ENCODE assay signal across 20 cellular contexts in the genomic region with DNA sequence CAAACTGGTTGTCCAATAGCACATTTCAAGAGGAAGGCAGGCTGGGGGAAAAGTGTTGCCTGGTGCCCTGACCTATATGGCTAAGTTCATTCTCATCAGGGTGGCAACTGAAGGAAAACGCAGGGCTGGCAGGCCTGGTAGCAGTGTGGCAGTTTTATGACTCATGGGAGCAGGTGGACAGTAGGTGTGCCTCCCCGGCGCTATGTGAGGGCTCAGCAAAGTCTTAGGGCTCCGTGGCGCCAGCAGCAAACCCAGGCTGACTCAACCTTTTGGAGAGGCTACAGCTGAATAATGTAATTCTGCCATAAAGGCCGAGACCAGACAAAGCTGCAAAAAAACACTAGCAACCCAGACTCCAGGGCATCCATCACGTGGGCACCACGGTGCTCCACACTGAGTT. TPM values are rescaled to one million over a fixed set of nuclear protein-coding genes. Genes with fewer than 3 reads are reported as not detected.
A peak's percentile ranks its signal among the peaks of the same experiment; 100 is the strongest.
DNase-seq lines count a peak whose midpoint lies in the region; ATAC-seq and TF ChIP-seq lines count a peak whose summit lies in the region.
"Had no signal": no experiment of that assay in that cellular context is flagged by ENCODE, and none has a peak within 500 bp of the region (broad histone marks: within the 10 kb centered on the region; RNA-seq: fewer than 3 reads in every experiment).

No MANE protein-coding gene starts in this region.

- H3K36me3 Mint-ChIP-seq in activated CD4-positive, alpha-beta T cell treated with anti-CD3 and anti-CD28 coated beads, Interleukin-2, amount 10 ng/mL, durations not matched to agents 7 days and 5 days (ENCODE audit: low read depth), result no peaks in the 10 kb centered on the region
- no peaks in the 10 kb centered on the region for H3K36me3 Mint-ChIP-seq in CD4-positive, alpha-beta memory T cell
- H3K36me3 Mint-ChIP-seq: T-cell had no signal

- no peak for TF ChIP-seq CTCF in HCT116 (IDR thresholded peaks at IDR 0.05 in 2 of 3, conservative IDR thresholded peaks at IDR 0.05 in 1 of 3; ENCODE audit: borderline replicate concordance in 1 of 3, insufficient read depth in 1 of 3, low read depth in 2 of 3, low read length in 2 of 3)
- no peak for TF ChIP-seq CTCF in RWPE1 (conservative IDR thresholded peaks at IDR 0.05; ENCODE audit: low read depth)
- no peak for TF ChIP-seq CTCF in esophagus squamous epithelium (IDR thresholded peaks at IDR 0.05)

- peaks cover 9% of the 10 kb centered on the region for H3K4me1 Mint-ChIP-seq in activated CD4-positive, alpha-beta T cell treated with anti-CD3 and anti-CD28 coated beads, Interleukin-2, amount 10 ng/mL, durations not matched to agents 7 days and 5 days
- H3K4me1 Mint-ChIP-seq in CD4-positive, alpha-beta memory T cell, result no peaks in the 10 kb centered on the region
- H3K4me1 Mint-ChIP-seq: T-cell had no signal

- no peaks in the 10 kb centered on the region for H3K9me2 ChIP-seq in HCT116 (ENCODE audit: insufficient read depth)

- H3K4me3 Mint-ChIP-seq in activated CD4-positive, alpha-beta T cell treated with anti-CD3 and anti-CD28 coated beads, Interleukin-2, amount 10 ng/mL, durations not matched to agents 7 days and 5 days, result no peak overlapping the region
- H3K4me3 Mint-ChIP-seq in CD4-positive, alpha-beta memory T cell, result no peak overlapping the region
- H3K4me3 Mint-ChIP-seq: T-cell had no signal

- H3K9me3 ChIP-seq in HCT116 (ENCODE audit: control insufficient read depth in 1 of 2, insufficient read depth in 1 of 2, low read depth in 1 of 2, low read length in 2 of 2) (no peaks in the 10 kb centered on the region), esophagus squamous epithelium (no peaks in the 10 kb centered on the region), skeletal muscle satellite cell (replicated peaks; ENCODE audit: low read length) (no peaks in the 10 kb centered on the region)
- H3K9me3 ChIP-seq in CD4-positive, alpha-beta memory T cell (ENCODE audit: control insufficient read depth in 1 of 2, low read length in 2 of 2), result no peaks in the 10 kb centered on the region

- intact Hi-C loops in HCT116 (cut with micrococcal nuclease) (no loop called here), esophagus squamous epithelium (cut with DNase I) (no loop called here)
- intact Hi-C loops in CD4-positive, alpha-beta memory T cell (cut with micrococcal nuclease), result no loop called here

- 61 to 63% methylated on average over 5 to 8 of the region's 8 CpGs for WGBS in esophagus squamous epithelium, 2 donors

- POLR2A ChIA-PET in HCT116 (lab: Charles Lee), result no interaction called here
- POLR2A ChIA-PET in RWPE1 (lab: Yijun Ruan, JAX; ENCODE audit: low non-redundant PET), result no interaction called here
- POLR2A ChIA-PET in activated CD4-positive, alpha-beta T cell treated with anti-CD3 and anti-CD28 coated beads, Interleukin-2, amount 10 ng/mL, durations not matched to agents 7 days and 5 days (lab: Charles Lee), result no interaction called here
- POLR2A ChIA-PET in HEK293T (lab: Yijun Ruan, JAX), result interaction anchor here (2.4 kb wide), 1 partner anchor 22 kb away, joined by 5 read pairs; no protein-coding TSS in a partner anchor
- POLR2A ChIA-PET in CD4-positive, alpha-beta memory T cell (lab: Charles Lee; ENCODE audit: partially characterized antibody), result no interaction called here

- H3K9me3 Mint-ChIP-seq in activated CD4-positive, alpha-beta T cell treated with anti-CD3 and anti-CD28 coated beads, Interleukin-2, amount 10 ng/mL, durations not matched to agents 7 days and 5 days, result no peaks in the 10 kb centered on the region
- H3K9me3 Mint-ChIP-seq in CD4-positive, alpha-beta memory T cell, result no peaks in the 10 kb centered on the region
- H3K9me3 Mint-ChIP-seq: activated T-helper 2 cell treated with anti-CD3 and anti-CD28 coated beads, Interferon-gamma antibody, Interleukin-2, Interleukin-4, amounts not matched to agents 10 μg/mL and 5 μg/mL and 100 μg/mL, durations not matched to agents 14 hours and 24 hours and 36 hours; T-cell had no signal

- no peak for TF ChIP-seq POLR2A in HCT116 (IDR thresholded peaks at IDR 0.05; ENCODE audit: borderline replicate concordance, extremely low read depth, insufficient read depth, insufficient read length)
- TF ChIP-seq POLR2A in esophagus squamous epithelium (IDR thresholded peaks at IDR 0.05), result peak in 1 of 4 donors; percentile 11

- no peaks in the 10 kb centered on the region for H3K36me3 ChIP-seq in HCT116 (ENCODE audit: control insufficient read depth in 1 of 2, insufficient read depth in 2 of 2, low read length in 2 of 2)
- peaks cover 0 to 38% (median 0%) of the 10 kb centered on the region in 3 donors for H3K36me3 ChIP-seq in esophagus squamous epithelium
- H3K36me3 ChIP-seq in skeletal muscle satellite cell (ENCODE audit: insufficient read depth, low read length), result peaks cover 34% of the 10 kb centered on the region
- no peaks in the 10 kb centered on the region for H3K36me3 ChIP-seq in CD4-positive, alpha-beta memory T cell (ENCODE audit: insufficient read depth, low read length)

- peak overlapping the region; percentile 25 for H3K4me2 ChIP-seq in HCT116 (ENCODE audit: low read length)
- H3K4me2 ChIP-seq in skeletal muscle satellite cell (ENCODE audit: low read length), result peak overlapping the region; percentile 3

- no peaks in the 10 kb centered on the region for H3K27me3 ChIP-seq in HCT116 (ENCODE audit: insufficient read depth, low read length)
- H3K27me3 ChIP-seq in esophagus squamous epithelium, result no peaks in the 10 kb centered on the region
- H3K27me3 ChIP-seq in skeletal muscle satellite cell (ENCODE audit: control insufficient read depth, insufficient read depth, low read length), result no peaks in the 10 kb centered on the region
- no peaks in the 10 kb centered on the region for H3K27me3 ChIP-seq in CD4-positive, alpha-beta memory T cell (ENCODE audit: insufficient read depth, low read length)

- BruUV-seq in HCT116 (replicated peaks; lab: Mats Ljungman, UMichigan), result no TSS peak

- RAD21 ChIA-PET in HCT116 (lab: Charles Lee; ENCODE audit: low non-redundant PET in 1 of 2, low total read pairs in 2 of 2, uncharacterized antibody in 2 of 2, unreplicated experiment in 2 of 2), result no interaction called here

- DNase-seq in HCT116 (ENCODE audit: low read depth, low spot score) (no peak), RWPE1 (ENCODE audit: low spot score) (peak; percentile 67), esophagus squamous epithelium (lab: John Stamatoyannopoulos, UW) (no peak), HEK293T (ENCODE audit: extremely low spot score) (no peak), 8988T (no peak)
- DNase-seq in activated CD4-positive, alpha-beta T cell treated with anti-CD3 and anti-CD28 coated beads, Interleukin-2, amount 10 ng/mL, durations not matched to agents 7 days and 5 days, result no peak
- no peak for DNase-seq in CD4-positive, alpha-beta memory T cell
- DNase-seq: activated CD4-positive, CD25-positive, alpha-beta regulatory T cell; COR-L47; GF-D8; hypothalamus; midbrain; NCI-H1092; NCI-H774; nucleus accumbens; stimulated activated CD4-positive, alpha-beta T cell treated with anti-CD3 and anti-CD28 coated beads, Interleukin-4, amount 100 ng/mL, for 1 hour; T-cell had no signal

- peak overlapping the region; percentile 17 for H3K27ac ChIP-seq in HCT116 (ENCODE audit: low read depth, low read length)
- peak overlapping the region; percentile 78 for H3K27ac ChIP-seq in RWPE1
- H3K27ac ChIP-seq in esophagus squamous epithelium, result peak overlapping the region; percentile 5 to 76 (median 63)
- H3K27ac ChIP-seq in CD4-positive, alpha-beta memory T cell (ENCODE audit: low read depth, low read length), result no peak overlapping the region

- ATAC-seq in HCT116, result peak; percentile 68
- ATAC-seq: sciatic nerve, T-cell had no signal

- H3K9ac ChIP-seq in HCT116 (ENCODE audit: low read length), result no peak overlapping the region
- no peak overlapping the region for H3K9ac ChIP-seq in skeletal muscle satellite cell (ENCODE audit: low read depth, low read length)

- H3K4me1 ChIP-seq in HCT116 (ENCODE audit: control insufficient read depth in 1 of 2, insufficient read depth in 2 of 2, low read length in 2 of 2) (peaks cover 41 to 55% of the 10 kb centered on the region in 2 experiments), esophagus squamous epithelium (peaks cover 22 to 52% (median 33%) of the 10 kb centered on the region in 3 donors), skeletal muscle satellite cell (ENCODE audit: control insufficient read depth, insufficient read depth, low read length) (peaks cover 67% of the 10 kb centered on the region)
- H3K4me1 ChIP-seq in CD4-positive, alpha-beta memory T cell (ENCODE audit: insufficient read depth, low read length), result no peaks in the 10 kb centered on the region

- H3K27ac Mint-ChIP-seq in activated CD4-positive, alpha-beta T cell treated with anti-CD3 and anti-CD28 coated beads, Interleukin-2, amount 10 ng/mL, durations not matched to agents 7 days and 5 days, result no peak overlapping the region
- H3K27ac Mint-ChIP-seq in CD4-positive, alpha-beta memory T cell, result peak overlapping the region in 1 of 7 donors; percentile 50
- H3K27ac Mint-ChIP-seq: activated T-helper 2 cell treated with anti-CD3 and anti-CD28 coated beads, Interferon-gamma antibody, Interleukin-2, Interleukin-4, amounts not matched to agents 10 μg/mL and 5 μg/mL and 100 μg/mL, durations not matched to agents 14 hours and 24 hours and 36 hours; T-cell had no signal

- H3K79me2 ChIP-seq in HCT116 (ENCODE audit: insufficient read depth, low read length), result no peaks in the 10 kb centered on the region

- CTCF ChIA-PET in HCT116 (lab: Charles Lee), result interaction anchor here (1.2 kb wide), 1 partner anchor 8 kb away, joined by 3 read pairs; no protein-coding TSS in a partner anchor
- CTCF ChIA-PET in RWPE1 (lab: Yijun Ruan, JAX), result interaction anchor here (1.0 kb wide), 1 partner anchor 173 kb away, joined by 3 read pairs; no protein-coding TSS in a partner anchor
- CTCF ChIA-PET in activated CD4-positive, alpha-beta T cell treated with anti-CD3 and anti-CD28 coated beads, Interleukin-2, amount 10 ng/mL, durations not matched to agents 7 days and 5 days (lab: Charles Lee), result no interaction called here
- CTCF ChIA-PET in HEK293T (lab: Yijun Ruan, JAX), result interaction anchor here (0.8 to 1.2 kb wide), 2 partner anchors 52 to 173 kb away, joined by 3 read pairs; no protein-coding TSS in a partner anchor
- CTCF ChIA-PET in CD4-positive, alpha-beta memory T cell (lab: Charles Lee; ENCODE audit: partially characterized antibody), result no interaction called here

- H2AFZ ChIP-seq in HCT116 (ENCODE audit: low read depth, low read length, poor library complexity, severe bottlenecking), result no peak overlapping the region

- no peak; the same call in 1 of the 2 replicates for TF ChIP-seq RAD21 in HCT116 (IDR thresholded peaks at IDR 0.05; ENCODE audit: low read depth)

- no peaks in the 10 kb centered on the region for H3K27me3 Mint-ChIP-seq in activated CD4-positive, alpha-beta T cell treated with anti-CD3 and anti-CD28 coated beads, Interleukin-2, amount 10 ng/mL, durations not matched to agents 7 days and 5 days
- H3K27me3 Mint-ChIP-seq in CD4-positive, alpha-beta memory T cell, result peaks cover 0 to 3% of the 10 kb centered on the region in 2 donors
- H3K27me3 Mint-ChIP-seq: T-cell had no signal

- no peaks in the 10 kb centered on the region for H4K20me1 ChIP-seq in HCT116 (ENCODE audit: insufficient read depth)

- H3K4me3 ChIP-seq in HCT116 (replicated peaks in 1 of 2; ENCODE audit: low read depth in 1 of 2, low read length in 2 of 2) (no peak overlapping the region), esophagus squamous epithelium (no peak overlapping the region), skeletal muscle satellite cell (ENCODE audit: low read length) (no peak overlapping the region)
- no peak overlapping the region for H3K4me3 ChIP-seq in CD4-positive, alpha-beta memory T cell (ENCODE audit: low read length in 2 of 2)

RNA-seq across cellular contexts. Expression of gene GADD45A, which starts 23.6 kb away (rescaled TPM):
- 105 TPM for total RNA-seq in HCT116 (2021; ENCODE audit: unreplicated experiment)
- 158 and 173 TPM in 2 replicates for polyA plus RNA-seq in HCT116 (2012)
- total RNA-seq in esophagus squamous epithelium, result 10 to 100 TPM; 35.2 to 62.6 (median 46.5) TPM
- total RNA-seq in skeletal muscle satellite cell (2012; rRNA removed), result 22.9 and 30.2 TPM in 2 replicates
- total RNA-seq in activated CD4-positive, alpha-beta T cell treated with anti-CD3 and anti-CD28 coated beads, Interleukin-2, amount 10 ng/mL, durations not matched to agents 7 days and 5 days, result 10 to 100 TPM; 14.2 to 16.6 TPM
- total RNA-seq in CD4-positive, alpha-beta memory T cell, result 10 to 100 TPM; 25.3 to 26.8 TPM
- polyA plus RNA-seq in CD4-positive, alpha-beta memory T cell, result 10 to 100 TPM in 1 of 2 donors, 1 to 10 TPM in 1; 6.4 to 21.3 TPM

Comparison
In these comparisons a context has a peak if more than half of its experiments do, and no peak if none do; other contexts are left out.
1. CTCF ChIA-PET loops: an anchor here in HCT116 (1.2 kb wide), RWPE1 (1.0 kb wide) and HEK293T (0.8 to 1.2 kb wide); none called in activated CD4-positive, alpha-beta T cell treated with anti-CD3 and anti-CD28 coated beads, Interleukin-2, amount 10 ng/mL, durations not matched to agents 7 days and 5 days and CD4-positive, alpha-beta memory T cell.